ENCODE assay signal across 1 cellular context in the genomic region with DNA sequence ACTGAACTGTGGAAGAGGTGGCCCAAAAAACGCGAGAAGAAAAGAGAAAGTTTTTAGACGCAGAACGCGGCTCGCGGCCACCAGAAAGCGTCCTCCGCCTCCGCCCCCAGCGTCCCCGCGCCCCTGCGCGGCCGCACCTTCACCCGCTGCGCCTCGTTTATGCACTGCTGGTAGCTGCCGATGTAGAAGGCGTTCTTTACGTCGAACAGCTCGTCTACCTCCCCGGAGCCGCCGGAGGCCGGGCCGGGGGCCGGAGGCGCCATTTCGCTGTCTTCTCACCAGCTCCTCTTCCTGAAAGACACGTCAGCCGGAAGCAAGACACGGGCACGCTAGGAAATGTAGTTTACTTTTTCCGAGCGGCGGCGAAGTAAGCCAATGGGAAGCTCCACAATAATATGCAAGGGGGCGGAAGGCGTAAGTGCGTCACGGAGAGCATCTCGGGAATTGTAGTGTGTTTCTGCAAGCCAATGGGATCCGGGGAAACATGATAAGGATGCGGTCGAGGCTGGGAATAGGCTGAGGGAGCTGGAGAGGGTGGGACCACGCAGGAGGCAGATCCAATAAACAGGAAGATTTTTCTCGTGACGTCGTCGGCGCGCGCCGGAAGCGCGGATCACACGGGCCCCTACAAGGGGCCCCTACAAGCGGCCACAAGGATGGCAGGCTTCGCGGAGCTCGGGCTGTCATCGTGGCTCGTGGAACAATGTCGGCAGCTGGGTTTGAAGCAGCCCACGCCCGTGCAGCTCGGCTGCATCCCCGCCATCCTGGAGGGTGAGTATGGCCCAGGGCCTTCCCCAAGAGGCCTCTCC.
TF ChIP-seq lines count a peak whose summit lies in the region.

A gene (minus strand): TSS at position 302 of the 809 bp plus-strand sequence. CDS start 39 bp downstream, at position 263.
A gene with protein sequence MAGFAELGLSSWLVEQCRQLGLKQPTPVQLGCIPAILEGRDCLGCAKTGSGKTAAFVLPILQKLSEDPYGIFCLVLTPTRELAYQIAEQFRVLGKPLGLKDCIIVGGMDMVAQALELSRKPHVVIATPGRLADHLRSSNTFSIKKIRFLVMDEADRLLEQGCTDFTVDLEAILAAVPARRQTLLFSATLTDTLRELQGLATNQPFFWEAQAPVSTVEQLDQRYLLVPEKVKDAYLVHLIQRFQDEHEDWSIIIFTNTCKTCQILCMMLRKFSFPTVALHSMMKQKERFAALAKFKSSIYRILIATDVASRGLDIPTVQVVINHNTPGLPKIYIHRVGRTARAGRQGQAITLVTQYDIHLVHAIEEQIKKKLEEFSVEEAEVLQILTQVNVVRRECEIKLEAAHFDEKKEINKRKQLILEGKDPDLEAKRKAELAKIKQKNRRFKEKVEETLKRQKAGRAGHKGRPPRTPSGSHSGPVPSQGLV (plus strand): TSS at position 630 of the 809 bp plus-strand sequence. CDS start 27 bp downstream, at position 657.

TF ChIP-seq in GM12878, 131 proteins besides CTCF, POLR2A, EP300 and RAD21 (continued from another document and continues in another):
- TF ChIP-seq, protein P1, sequence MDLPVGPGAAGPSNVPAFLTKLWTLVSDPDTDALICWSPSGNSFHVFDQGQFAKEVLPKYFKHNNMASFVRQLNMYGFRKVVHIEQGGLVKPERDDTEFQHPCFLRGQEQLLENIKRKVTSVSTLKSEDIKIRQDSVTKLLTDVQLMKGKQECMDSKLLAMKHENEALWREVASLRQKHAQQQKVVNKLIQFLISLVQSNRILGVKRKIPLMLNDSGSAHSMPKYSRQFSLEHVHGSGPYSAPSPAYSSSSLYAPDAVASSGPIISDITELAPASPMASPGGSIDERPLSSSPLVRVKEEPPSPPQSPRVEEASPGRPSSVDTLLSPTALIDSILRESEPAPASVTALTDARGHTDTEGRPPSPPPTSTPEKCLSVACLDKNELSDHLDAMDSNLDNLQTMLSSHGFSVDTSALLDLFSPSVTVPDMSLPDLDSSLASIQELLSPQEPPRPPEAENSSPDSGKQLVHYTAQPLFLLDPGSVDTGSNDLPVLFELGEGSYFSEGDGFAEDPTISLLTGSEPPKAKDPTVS (IDR thresholded peaks at IDR 0.05; ENCODE audit: low read depth, low read length), result no peak
- TF ChIP-seq DPF2 (IDR thresholded peaks at IDR 0.05) (peak; percentile 79; the same call in 1 of the 2 replicates), SMARCA5 (IDR thresholded peaks at IDR 0.05) (no peak; the same call in 1 of the 2 replicates), IRF4 (IDR thresholded peaks at IDR 0.05; ENCODE audit: low read depth, low read length) (0 out of 2 replicates have a peak, but pooled peaks have one; percentile 16), ZZZ3 (IDR thresholded peaks at IDR 0.05; ENCODE audit: control insufficient read depth, insufficient read length, low read depth) (no peak), CHD4 (IDR thresholded peaks at IDR 0.05) (no peak), SMAD1 (IDR thresholded peaks at IDR 0.05; ENCODE audit: low read depth, partially characterized antibody) (peak; percentile 49), MEF2B (IDR thresholded peaks at IDR 0.05; ENCODE audit: partially characterized antibody, poor library complexity, severe bottlenecking) (no peak), MYC (IDR thresholded peaks at IDR 0.05; ENCODE audit: insufficient read depth, insufficient read length, insufficient replicate concordance, low read length, severe bottlenecking) (no peak), SREBF2 (IDR thresholded peaks at IDR 0.05; ENCODE audit: low read length) (no peak; the same call in 1 of the 2 replicates), ETV6 (conservative IDR thresholded peaks at IDR 0.05 in 1 of 2, IDR thresholded peaks at IDR 0.05 in 1 of 2; ENCODE audit: borderline replicate concordance in 1 of 2, low read depth in 1 of 2) (no peak), EED (IDR thresholded peaks at IDR 0.05; ENCODE audit: low read depth) (0 out of 2 replicates have a peak, but pooled peaks have one; percentile 24), IKZF1 (conservative IDR thresholded peaks at IDR 0.05) (peak; percentile 100), TCF12 (IDR thresholded peaks at IDR 0.05; ENCODE audit: low read depth, low read length) (peak; percentile 35; the same call in 1 of the 2 replicates), RELA (IDR thresholded peaks at IDR 0.05; ENCODE audit: borderline replicate concordance, partially characterized antibody) (peak; percentile 12), ASH2L (IDR thresholded peaks at IDR 0.05; ENCODE audit: borderline replicate concordance, low read depth) (no peak), CHD1 (IDR thresholded peaks at IDR 0.05; ENCODE audit: low read depth, low read length) (peak; percentile 86; the same call in 1 of the 2 replicates), EZH2 (IDR thresholded peaks at IDR 0.05; ENCODE audit: borderline replicate concordance, control insufficient read depth, low read depth, low read length) (no peak), CHD2 (IDR thresholded peaks at IDR 0.05; ENCODE audit: borderline replicate concordance, low read depth, low read length) (peak; percentile 96), MYB (IDR thresholded peaks at IDR 0.05; ENCODE audit: borderline replicate concordance, low read depth, low read length) (no peak), NR2F1 (conservative IDR thresholded peaks at IDR 0.05) (no peak), KDM1A (IDR thresholded peaks at IDR 0.05; ENCODE audit: borderline replicate concordance) (no peak), TAF1 (IDR thresholded peaks at IDR 0.05; ENCODE audit: borderline replicate concordance, low read depth, low read length) (peak; percentile 91), BCL11A (IDR thresholded peaks at IDR 0.05; ENCODE audit: low read depth, low read length) (no peak), RUNX3 (IDR thresholded peaks at IDR 0.05; ENCODE audit: low read length) (peak; percentile 78), SP1 (IDR thresholded peaks at IDR 0.05; ENCODE audit: low read depth, low read length) (peak; percentile 95), BRCA1 (IDR thresholded peaks at IDR 0.05; ENCODE audit: low read depth, low read length) (0 out of 2 replicates have a peak, but pooled peaks have one; percentile 24), JUND (IDR thresholded peaks at IDR 0.05; ENCODE audit: low read depth, low read length) (0 out of 2 replicates have a peak, but pooled peaks have one; percentile 20), MXI1 (IDR thresholded peaks at IDR 0.05; ENCODE audit: low read depth, low read length) (peak; percentile 99), GATAD2B (conservative IDR thresholded peaks at IDR 0.05; ENCODE audit: low read depth) (peak; percentile 36; the same call in 1 of the 2 replicates), WRNIP1 (IDR thresholded peaks at IDR 0.05; ENCODE audit: borderline replicate concordance, low read depth, low read length) (no peak), IKZF2 (IDR thresholded peaks at IDR 0.05) (no peak), SUPT20H (IDR thresholded peaks at IDR 0.05; ENCODE audit: borderline replicate concordance, control insufficient read depth, low read depth, low read length) (no peak), BHLHE40 (IDR thresholded peaks at IDR 0.05; ENCODE audit: borderline replicate concordance in 1 of 2, low read depth in 2 of 2, low read length in 1 of 2) (peak; percentile 5 to 66; a peak in 2 of 4 replicates), SIN3A (IDR thresholded peaks at IDR 0.05; ENCODE audit: low read depth, low read length) (peak; percentile 96), HDAC6 (IDR thresholded peaks at IDR 0.05; ENCODE audit: unreplicated experiment) (no peak), ZBED1 (IDR thresholded peaks at IDR 0.05; ENCODE audit: borderline replicate concordance) (no peak), GABPA (IDR thresholded peaks at IDR 0.05; ENCODE audit: low read depth) (peak; percentile 98), CBX3 (IDR thresholded peaks at IDR 0.05; ENCODE audit: borderline replicate concordance, low read depth) (no peak)
- TF ChIP-seq, protein P2, sequence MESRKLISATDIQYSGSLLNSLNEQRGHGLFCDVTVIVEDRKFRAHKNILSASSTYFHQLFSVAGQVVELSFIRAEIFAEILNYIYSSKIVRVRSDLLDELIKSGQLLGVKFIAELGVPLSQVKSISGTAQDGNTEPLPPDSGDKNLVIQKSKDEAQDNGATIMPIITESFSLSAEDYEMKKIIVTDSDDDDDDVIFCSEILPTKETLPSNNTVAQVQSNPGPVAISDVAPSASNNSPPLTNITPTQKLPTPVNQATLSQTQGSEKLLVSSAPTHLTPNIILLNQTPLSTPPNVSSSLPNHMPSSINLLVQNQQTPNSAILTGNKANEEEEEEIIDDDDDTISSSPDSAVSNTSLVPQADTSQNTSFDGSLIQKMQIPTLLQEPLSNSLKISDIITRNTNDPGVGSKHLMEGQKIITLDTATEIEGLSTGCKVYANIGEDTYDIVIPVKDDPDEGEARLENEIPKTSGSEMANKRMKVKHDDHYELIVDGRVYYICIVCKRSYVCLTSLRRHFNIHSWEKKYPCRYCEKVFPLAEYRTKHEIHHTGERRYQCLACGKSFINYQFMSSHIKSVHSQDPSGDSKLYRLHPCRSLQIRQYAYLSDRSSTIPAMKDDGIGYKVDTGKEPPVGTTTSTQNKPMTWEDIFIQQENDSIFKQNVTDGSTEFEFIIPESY (IDR thresholded peaks at IDR 0.05), result no peak
- TF ChIP-seq, protein P3, sequence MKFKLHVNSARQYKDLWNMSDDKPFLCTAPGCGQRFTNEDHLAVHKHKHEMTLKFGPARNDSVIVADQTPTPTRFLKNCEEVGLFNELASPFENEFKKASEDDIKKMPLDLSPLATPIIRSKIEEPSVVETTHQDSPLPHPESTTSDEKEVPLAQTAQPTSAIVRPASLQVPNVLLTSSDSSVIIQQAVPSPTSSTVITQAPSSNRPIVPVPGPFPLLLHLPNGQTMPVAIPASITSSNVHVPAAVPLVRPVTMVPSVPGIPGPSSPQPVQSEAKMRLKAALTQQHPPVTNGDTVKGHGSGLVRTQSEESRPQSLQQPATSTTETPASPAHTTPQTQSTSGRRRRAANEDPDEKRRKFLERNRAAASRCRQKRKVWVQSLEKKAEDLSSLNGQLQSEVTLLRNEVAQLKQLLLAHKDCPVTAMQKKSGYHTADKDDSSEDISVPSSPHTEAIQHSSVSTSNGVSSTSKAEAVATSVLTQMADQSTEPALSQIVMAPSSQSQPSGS (IDR thresholded peaks at IDR 0.05; ENCODE audit: low read length), result no peak
- TF ChIP-seq, protein P4, sequence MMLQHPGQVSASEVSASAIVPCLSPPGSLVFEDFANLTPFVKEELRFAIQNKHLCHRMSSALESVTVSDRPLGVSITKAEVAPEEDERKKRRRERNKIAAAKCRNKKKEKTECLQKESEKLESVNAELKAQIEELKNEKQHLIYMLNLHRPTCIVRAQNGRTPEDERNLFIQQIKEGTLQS (IDR thresholded peaks at IDR 0.05; ENCODE audit: borderline replicate concordance, extremely low read depth, low read depth, low read length), result peak; percentile 85; the same call in 1 of the 2 replicates
- TF ChIP-seq, protein P5, sequence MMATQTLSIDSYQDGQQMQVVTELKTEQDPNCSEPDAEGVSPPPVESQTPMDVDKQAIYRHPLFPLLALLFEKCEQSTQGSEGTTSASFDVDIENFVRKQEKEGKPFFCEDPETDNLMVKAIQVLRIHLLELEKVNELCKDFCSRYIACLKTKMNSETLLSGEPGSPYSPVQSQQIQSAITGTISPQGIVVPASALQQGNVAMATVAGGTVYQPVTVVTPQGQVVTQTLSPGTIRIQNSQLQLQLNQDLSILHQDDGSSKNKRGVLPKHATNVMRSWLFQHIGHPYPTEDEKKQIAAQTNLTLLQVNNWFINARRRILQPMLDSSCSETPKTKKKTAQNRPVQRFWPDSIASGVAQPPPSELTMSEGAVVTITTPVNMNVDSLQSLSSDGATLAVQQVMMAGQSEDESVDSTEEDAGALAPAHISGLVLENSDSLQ (IDR thresholded peaks at IDR 0.05), result peak; percentile 99
- TF ChIP-seq, protein P6, sequence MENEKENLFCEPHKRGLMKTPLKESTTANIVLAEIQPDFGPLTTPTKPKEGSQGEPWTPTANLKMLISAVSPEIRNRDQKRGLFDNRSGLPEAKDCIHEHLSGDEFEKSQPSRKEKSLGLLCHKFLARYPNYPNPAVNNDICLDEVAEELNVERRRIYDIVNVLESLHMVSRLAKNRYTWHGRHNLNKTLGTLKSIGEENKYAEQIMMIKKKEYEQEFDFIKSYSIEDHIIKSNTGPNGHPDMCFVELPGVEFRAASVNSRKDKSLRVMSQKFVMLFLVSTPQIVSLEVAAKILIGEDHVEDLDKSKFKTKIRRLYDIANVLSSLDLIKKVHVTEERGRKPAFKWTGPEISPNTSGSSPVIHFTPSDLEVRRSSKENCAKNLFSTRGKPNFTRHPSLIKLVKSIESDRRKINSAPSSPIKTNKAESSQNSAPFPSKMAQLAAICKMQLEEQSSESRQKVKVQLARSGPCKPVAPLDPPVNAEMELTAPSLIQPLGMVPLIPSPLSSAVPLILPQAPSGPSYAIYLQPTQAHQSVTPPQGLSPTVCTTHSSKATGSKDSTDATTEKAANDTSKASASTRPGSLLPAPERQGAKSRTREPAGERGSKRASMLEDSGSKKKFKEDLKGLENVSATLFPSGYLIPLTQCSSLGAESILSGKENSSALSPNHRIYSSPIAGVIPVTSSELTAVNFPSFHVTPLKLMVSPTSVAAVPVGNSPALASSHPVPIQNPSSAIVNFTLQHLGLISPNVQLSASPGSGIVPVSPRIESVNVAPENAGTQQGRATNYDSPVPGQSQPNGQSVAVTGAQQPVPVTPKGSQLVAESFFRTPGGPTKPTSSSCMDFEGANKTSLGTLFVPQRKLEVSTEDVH (IDR thresholded peaks at IDR 0.05; ENCODE audit: low read depth, partially characterized antibody), result peak; percentile 96
- TF ChIP-seq, protein P7, sequence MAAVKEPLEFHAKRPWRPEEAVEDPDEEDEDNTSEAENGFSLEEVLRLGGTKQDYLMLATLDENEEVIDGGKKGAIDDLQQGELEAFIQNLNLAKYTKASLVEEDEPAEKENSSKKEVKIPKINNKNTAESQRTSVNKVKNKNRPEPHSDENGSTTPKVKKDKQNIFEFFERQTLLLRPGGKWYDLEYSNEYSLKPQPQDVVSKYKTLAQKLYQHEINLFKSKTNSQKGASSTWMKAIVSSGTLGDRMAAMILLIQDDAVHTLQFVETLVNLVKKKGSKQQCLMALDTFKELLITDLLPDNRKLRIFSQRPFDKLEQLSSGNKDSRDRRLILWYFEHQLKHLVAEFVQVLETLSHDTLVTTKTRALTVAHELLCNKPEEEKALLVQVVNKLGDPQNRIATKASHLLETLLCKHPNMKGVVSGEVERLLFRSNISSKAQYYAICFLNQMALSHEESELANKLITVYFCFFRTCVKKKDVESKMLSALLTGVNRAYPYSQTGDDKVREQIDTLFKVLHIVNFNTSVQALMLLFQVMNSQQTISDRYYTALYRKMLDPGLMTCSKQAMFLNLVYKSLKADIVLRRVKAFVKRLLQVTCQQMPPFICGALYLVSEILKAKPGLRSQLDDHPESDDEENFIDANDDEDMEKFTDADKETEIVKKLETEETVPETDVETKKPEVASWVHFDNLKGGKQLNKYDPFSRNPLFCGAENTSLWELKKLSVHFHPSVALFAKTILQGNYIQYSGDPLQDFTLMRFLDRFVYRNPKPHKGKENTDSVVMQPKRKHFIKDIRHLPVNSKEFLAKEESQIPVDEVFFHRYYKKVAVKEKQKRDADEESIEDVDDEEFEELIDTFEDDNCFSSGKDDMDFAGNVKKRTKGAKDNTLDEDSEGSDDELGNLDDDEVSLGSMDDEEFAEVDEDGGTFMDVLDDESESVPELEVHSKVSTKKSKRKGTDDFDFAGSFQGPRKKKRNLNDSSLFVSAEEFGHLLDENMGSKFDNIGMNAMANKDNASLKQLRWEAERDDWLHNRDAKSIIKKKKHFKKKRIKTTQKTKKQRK (IDR thresholded peaks at IDR 0.05; ENCODE audit: low read depth, low read length), result peak; percentile 76; the same call in 1 of the 2 replicates
